Comparison of ENCODE assay signal across 19 cellular contexts in the genomic region with DNA sequence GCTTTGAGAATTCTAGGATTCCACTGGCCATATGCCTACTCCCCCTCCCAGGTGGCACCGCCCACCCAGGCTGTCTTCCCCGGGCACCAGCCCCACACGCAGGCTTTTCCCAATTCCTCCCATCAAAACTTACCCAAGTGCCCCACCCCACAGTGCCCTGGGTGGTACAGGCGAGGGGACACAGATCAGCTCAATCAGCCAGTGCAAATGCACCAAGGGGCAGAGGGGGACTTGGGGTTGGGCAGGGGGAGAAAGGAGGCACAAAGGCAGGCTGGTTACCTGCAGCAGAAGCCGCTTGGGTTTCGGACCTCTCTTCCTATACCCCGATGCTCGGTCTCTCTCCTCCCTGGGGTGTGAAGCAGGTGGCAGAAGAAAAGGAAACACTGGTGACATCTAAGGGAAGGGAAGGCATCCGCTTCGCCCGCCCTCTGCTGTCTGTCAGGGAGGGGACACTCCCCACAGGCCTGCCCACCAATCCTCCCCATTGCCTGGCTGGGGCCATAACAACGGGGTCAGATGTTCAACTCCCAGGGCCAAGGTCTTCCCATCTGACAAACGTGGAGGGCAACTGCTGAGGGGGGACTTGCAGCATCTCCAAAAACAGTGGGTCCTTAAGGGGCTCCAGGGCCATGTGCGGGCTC.
"Had no signal": no experiment of that assay in that cellular context is flagged by ENCODE, and none has a peak within 500 bp of the region (broad histone marks: within the 10 kb centered on the region; RNA-seq: fewer than 3 reads in every experiment).

No MANE protein-coding gene starts in this region.

- H3K4me3 Mint-ChIP-seq: activated CD4-positive, alpha-beta T cell treated with anti-CD3 and anti-CD28 coated beads, Interleukin-2, amount 10 ng/mL, durations not matched to agents 7 days and 5 days; brain; neural progenitor cell; stimulated activated naive B cell treated with anti-CD40 and anti-IgM and Interleukin-4, amounts not matched to agents 10 μg/mL and 1 μg/mL and 100 μg/mL, for 72 hours; T-helper 1 cell treated with Interleukin-12 subunit alpha and Interleukin-12 subunit beta and Interleukin-4 antibody, amounts not matched to agents 30 μg/mL and 1 μg/mL, for 36 hours had no signal

- H3K9me3 Mint-ChIP-seq: activated CD4-positive, alpha-beta T cell treated with anti-CD3 and anti-CD28 coated beads, Interleukin-2, amount 10 ng/mL, durations not matched to agents 7 days and 5 days; brain; neural progenitor cell; stimulated activated naive B cell treated with anti-CD40 and anti-IgM and Interleukin-4, amounts not matched to agents 10 μg/mL and 1 μg/mL and 100 μg/mL, for 72 hours; T-helper 1 cell treated with Interleukin-12 subunit alpha and Interleukin-12 subunit beta and Interleukin-4 antibody, amounts not matched to agents 30 μg/mL and 1 μg/mL, for 36 hours had no signal

- H3K36me3 ChIP-seq: colonic mucosa, neural progenitor cell, pancreas had no signal

- H3K4me3 ChIP-seq: colonic mucosa, neural progenitor cell, pancreas, thoracic aorta, upper lobe of left lung had no signal

- H3K4me1 ChIP-seq: colonic mucosa, neural progenitor cell, pancreas, upper lobe of left lung had no signal

- H3K27me3 ChIP-seq: colonic mucosa, pancreas, upper lobe of left lung had no signal

- H3K9ac ChIP-seq: neural progenitor cell had no signal

- H3K9me3 ChIP-seq: colonic mucosa, pancreas, thoracic aorta, upper lobe of left lung had no signal

- H3K27ac Mint-ChIP-seq: activated CD4-positive, alpha-beta T cell treated with anti-CD3 and anti-CD28 coated beads, Interleukin-2, amount 10 ng/mL, durations not matched to agents 7 days and 5 days; brain; neural progenitor cell; stimulated activated naive B cell treated with anti-CD40 and anti-IgM and Interleukin-4, amounts not matched to agents 10 μg/mL and 1 μg/mL and 100 μg/mL, for 72 hours; T-helper 1 cell treated with Interleukin-12 subunit alpha and Interleukin-12 subunit beta and Interleukin-4 antibody, amounts not matched to agents 30 μg/mL and 1 μg/mL, for 36 hours had no signal

- H3K27me3 Mint-ChIP-seq: activated CD4-positive, alpha-beta T cell treated with anti-CD3 and anti-CD28 coated beads, Interleukin-2, amount 10 ng/mL, durations not matched to agents 7 days and 5 days; brain; stimulated activated naive B cell treated with anti-CD40 and anti-IgM and Interleukin-4, amounts not matched to agents 10 μg/mL and 1 μg/mL and 100 μg/mL, for 72 hours had no signal

- H3K27ac ChIP-seq: colonic mucosa, neural progenitor cell, pancreas, thoracic aorta, upper lobe of left lung had no signal

- H3K36me3 Mint-ChIP-seq: brain, neural progenitor cell had no signal

- ATAC-seq: activated CD4-positive, CD25-positive, alpha-beta regulatory T cell treated with anti-CD3 and anti-CD28 coated beads, Interleukin-2, amount 50 U/mL, for 24 hours; pancreas; stimulated activated naive B cell treated with anti-CD40 and anti-IgM and Interleukin-4, amounts not matched to agents 10 μg/mL and 1 μg/mL and 100 μg/mL, for 72 hours had no signal

- H2AFZ ChIP-seq: neural progenitor cell had no signal

- H3K4me2 ChIP-seq: neural progenitor cell had no signal

- DNase-seq: activated CD4-positive, alpha-beta T cell treated with anti-CD3 and anti-CD28 coated beads, Interleukin-2, amount 10 ng/mL, durations not matched to agents 7 days and 5 days; activated CD8-positive, alpha-beta memory T cell treated with anti-CD3 and anti-CD28 coated beads for 24 hours; activated naive CD4-positive, alpha-beta T cell treated with Interleukin-2 at 50 U/mL for 16 hours; anterior cingulate cortex; central memory CD4-positive, alpha-beta T cell; colonic mucosa; erythroblast; foreskin melanocyte; glutamatergic neuron; hippocampal formation; mammary epithelial cell; stimulated activated naive B cell treated with anti-CD40 and anti-IgM and Interleukin-4, amounts not matched to agents 10 μg/mL and 1 μg/mL and 100 μg/mL, for 72 hours; upper lobe of left lung had no signal
